8 cellular contexts compared by ENCODE assay signal in genomic region chr16:53372942-53373871, GRCh38.
DNase-seq lines count a peak whose midpoint lies in the region; ATAC-seq and TF ChIP-seq lines count a peak whose summit lies in the region.

No MANE protein-coding gene starts in this region.

- no peak for TF ChIP-seq POLR2A in breast epithelium (IDR thresholded peaks at IDR 0.05)

- H3K9me3 Mint-ChIP-seq in WTC11 = peaks cover 8% of the 10 kb centered on the region; the same call in 1 of the 2 replicates

- peak; percentile 56 for ATAC-seq in GM21723 (IDR thresholded peaks at IDR 0.05; ENCODE audit: unreplicated experiment)
- ATAC-seq in WTC11 = peak; percentile 94
- peak; percentile 98 for ATAC-seq in upper lobe of right lung

- peaks cover 0 to 7% of the 10 kb centered on the region in 2 donors for H3K27me3 ChIP-seq in breast epithelium
- H3K27me3 ChIP-seq in neutrophil = no peaks in the 10 kb centered on the region
- H3K27me3 ChIP-seq in upper lobe of right lung = peaks cover 11% of the 10 kb centered on the region
- no peaks in the 10 kb centered on the region for H3K27me3 ChIP-seq in WERI-Rb-1 (ENCODE audit: insufficient read depth, low read depth, severe bottlenecking)

- CTCF ChIA-PET in WTC11 (lab: Charles Lee) = interaction anchor here (0.6 to 1.8 kb wide), 5 partner anchors 11 to 137 kb away, joined by 3 to 5 read pairs (median 3); no protein-coding TSS in a partner anchor

- H3K36me3 ChIP-seq in breast epithelium = no peaks in the 10 kb centered on the region
- H3K36me3 ChIP-seq in neutrophil = no peaks in the 10 kb centered on the region
- H3K36me3 ChIP-seq in upper lobe of right lung = no peaks in the 10 kb centered on the region
- no peaks in the 10 kb centered on the region for H3K36me3 ChIP-seq in WERI-Rb-1

- intact Hi-C loops in breast epithelium (cut with DNase I; ENCODE audit: low total_unique reads) (no loop called here), upper lobe of right lung (cut with DNase I) (no loop called here)

- H3K27me3 Mint-ChIP-seq in WTC11 (ENCODE audit: low read depth) = peaks cover 9% of the 10 kb centered on the region

- peaks cover 4% of the 10 kb centered on the region; the same call in 1 of the 2 replicates for H3K36me3 Mint-ChIP-seq in WTC11

- H3K4me3 ChIP-seq in breast epithelium (peak overlapping the region in 2 of 3 donors; percentile 60 to 75), neutrophil (ENCODE audit: low read depth in 1 of 2, low read length in 1 of 2) (peak overlapping the region; percentile 66 to 80), upper lobe of right lung (peak overlapping the region; percentile 47), WERI-Rb-1 (ENCODE audit: low read depth, low read length) (no peak overlapping the region)

- peaks cover 4% of the 10 kb centered on the region for H3K4me1 Mint-ChIP-seq in WTC11

- no peaks in the 10 kb centered on the region for H3K4me1 ChIP-seq in breast epithelium
- peaks cover 55 to 68% of the 10 kb centered on the region in 2 experiments for H3K4me1 ChIP-seq in neutrophil (ENCODE audit: control insufficient read depth in 1 of 2, insufficient read depth in 1 of 2, low read depth in 1 of 2, low read length in 1 of 2)
- no peaks in the 10 kb centered on the region for H3K4me1 ChIP-seq in upper lobe of right lung

- DNase-seq in WTC11 (ENCODE audit: low spot score) (peak; percentile 79), breast epithelium (ENCODE audit: low spot score in 2 of 2) (peak; percentile 63 to 69), upper lobe of right lung (peak; percentile 91), WERI-Rb-1 (no peak), NCI-H526 (lab: John Stamatoyannopoulos, UW) (no peak), EL (no peak)

- H3K27ac ChIP-seq in breast epithelium (peak overlapping the region in 1 of 2 donors; percentile 54), neutrophil (peak overlapping the region; percentile 98), upper lobe of right lung (peak overlapping the region; percentile 58), WERI-Rb-1 (no peak overlapping the region)

- H3K4me3 Mint-ChIP-seq in WTC11 = no peak overlapping the region; the same call in none of the 2 replicates

- POLR2A ChIA-PET in WTC11 (lab: Charles Lee) = no interaction called here

- H3K27ac Mint-ChIP-seq in WTC11 = no peak overlapping the region

- TF ChIP-seq CTCF in WTC11 (IDR thresholded peaks at IDR 0.05) (no peak), breast epithelium (IDR thresholded peaks at IDR 0.05) (no peak), neutrophil (IDR thresholded peaks at IDR 0.05) (peak; percentile 28), upper lobe of right lung (IDR thresholded peaks at IDR 0.05) (no peak), WERI-Rb-1 (IDR thresholded peaks at IDR 0.05; ENCODE audit: low read depth, low read length) (no peak)

- no peaks in the 10 kb centered on the region for H3K9me3 ChIP-seq in breast epithelium
- no peaks in the 10 kb centered on the region for H3K9me3 ChIP-seq in neutrophil
- no peaks in the 10 kb centered on the region for H3K9me3 ChIP-seq in upper lobe of right lung
- H3K9me3 ChIP-seq in WERI-Rb-1 (ENCODE audit: severe bottlenecking) = no peaks in the 10 kb centered on the region

TF ChIP-seq in WTC11, 78 proteins besides CTCF, POLR2A, EP300 and RAD21:
- TF ChIP-seq MAX (CRISPR knock-in tag; IDR thresholded peaks at IDR 0.05) (0 out of 2 replicates have a peak, but pooled peaks have one; percentile 22), ZNF219 (CRISPR knock-in tag; IDR thresholded peaks at IDR 0.05; ENCODE audit: borderline replicate concordance) (no peak)

Comparison
In these comparisons a context has a peak if more than half of its experiments do, and no peak if none do; other contexts are left out.
1. DNase-seq: peak in WTC11 (single experiment), breast epithelium (2 of 2) and upper lobe of right lung (single experiment); none in WERI-Rb-1 (single experiment), NCI-H526 (0 of 2) and EL (single experiment).
2. Peak in every context shown above with its lines, with median percentiles within 50 percentile points of each other: ATAC-seq.